In the genomic region with DNA sequence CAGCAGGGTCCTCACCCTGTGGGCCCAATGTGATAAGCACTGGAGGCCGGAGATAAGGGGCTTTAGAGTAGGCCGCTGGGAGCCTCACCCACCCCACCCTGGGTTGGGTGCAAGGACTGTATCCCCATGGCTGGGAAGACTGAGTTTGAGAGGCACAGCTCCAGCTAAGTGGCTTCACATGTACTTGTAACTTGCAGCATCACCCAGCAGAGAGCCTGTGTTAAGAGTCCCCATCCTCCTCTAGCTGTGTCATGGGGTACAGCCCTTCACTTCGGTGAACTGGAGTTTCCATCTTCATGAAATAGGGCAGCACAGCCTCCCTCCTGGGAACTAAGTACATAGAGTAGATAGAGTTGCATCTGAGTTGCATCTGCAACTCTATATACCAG, we compare ENCODE assay signal across 6 cellular contexts. TPM values are rescaled to one million over a fixed set of nuclear protein-coding genes. Genes with fewer than 3 reads are reported as not detected.
A peak's percentile ranks its signal among the peaks of the same experiment; 100 is the strongest.
DNase-seq lines count a peak whose midpoint lies in the region; TF ChIP-seq lines count a peak whose summit lies in the region.

No MANE protein-coding gene starts in this region.

- peaks cover 31% of the 10 kb centered on the region for H3K36me3 ChIP-seq in iPS-20b (ENCODE audit: insufficient read depth, low read depth, low read length)

- DNase-seq in AG04449 (ENCODE audit: low read depth, low spot score) (no peak), RWPE1 (ENCODE audit: low spot score) (no peak), occipital lobe (lab: John Stamatoyannopoulos, UW) (no peak), SIG-M5 (lab: John Stamatoyannopoulos, UW) (no peak)
- no peak for DNase-seq in stimulated activated CD8-positive, alpha-beta memory T cell treated with anti-CD3 and anti-CD28 coated beads, Interleukin-4, amount 100 ng/mL, for 48 hours

- no peak for TF ChIP-seq CTCF in AG04449 (IDR thresholded peaks at IDR 0.05; ENCODE audit: insufficient read depth, low read length, missing control alignments)
- no peak for TF ChIP-seq CTCF in RWPE1 (conservative IDR thresholded peaks at IDR 0.05; ENCODE audit: low read depth)

- H3K9ac ChIP-seq in iPS-20b (ENCODE audit: low read depth, low read length): peak overlapping the region; percentile 96; the same call in 1 of the 2 replicates

- peaks cover 6% of the 10 kb centered on the region for H3K27me3 ChIP-seq in iPS-20b (ENCODE audit: insufficient read depth, low read length)

- CTCF ChIA-PET in AG04449 (lab: Yijun Ruan, JAX): interaction anchor here (0.8 to 18.0 kb wide), 3 partner anchors 21 to 58 kb away, joined by 3 to 1565 read pairs (median 3); partner anchors contain the start of genes BEST2 and HOOK2
- CTCF ChIA-PET in RWPE1 (lab: Yijun Ruan, JAX): interaction anchor here (0.9 to 1.3 kb wide), 3 partner anchors 22 to 48 kb away, joined by 4 to 8 read pairs (median 6); no protein-coding TSS in a partner anchor

- no peaks in the 10 kb centered on the region for H3K9me3 ChIP-seq in iPS-20b (ENCODE audit: insufficient read depth, low read depth, low read length)

- peaks cover 11% of the 10 kb centered on the region for H3K4me1 ChIP-seq in iPS-20b (ENCODE audit: insufficient read depth, low read length)

- POLR2A ChIA-PET in AG04449 (lab: Yijun Ruan, JAX): interaction anchor here (1.0 kb wide), 2 partner anchors 9 to 21 kb away, joined by 3 to 4 read pairs; partner anchors contain the start of gene JUNB
- POLR2A ChIA-PET in RWPE1 (lab: Yijun Ruan, JAX; ENCODE audit: low non-redundant PET): no interaction called here

- H3K27ac ChIP-seq in RWPE1: peak overlapping the region; percentile 100
- H3K27ac ChIP-seq in iPS-20b (ENCODE audit: low read length): no peak overlapping the region

- H3K4me3 ChIP-seq in AG04449 (ENCODE audit: low read depth, low read length) (peak overlapping the region; percentile 91), iPS-20b (ENCODE audit: low read length) (peak overlapping the region; percentile 90)

RNA-seq across cellular contexts. Expression of gene PRDX2, which starts 1.3 kb away (rescaled TPM):
- 174 TPM for total RNA-seq in occipital lobe

RNA-seq across cellular contexts. Expression of gene THSD8, which starts 1.5 kb away (rescaled TPM):
- total RNA-seq in occipital lobe: 0.62 TPM

RNA-seq across cellular contexts. Expression of gene RNASEH2A, which starts 6.0 kb away (rescaled TPM):
- 15.8 TPM for total RNA-seq in occipital lobe

RNA-seq across cellular contexts. Expression of gene JUNB, which starts 9.1 kb away (rescaled TPM):
- 22.6 TPM for total RNA-seq in occipital lobe

RNA-seq across cellular contexts. Expression of gene HOOK2, which starts 25.0 kb away (rescaled TPM):
- total RNA-seq in occipital lobe: 20.3 TPM
